14 cellular contexts compared by ENCODE assay signal in genomic region chr5:120684749-120685415, GRCh38.
DNase-seq lines count a peak whose midpoint lies in the region; ATAC-seq and TF ChIP-seq lines count a peak whose summit lies in the region.
"Had no signal": no experiment of that assay in that cellular context is flagged by ENCODE, and none has a peak within 500 bp of the region (broad histone marks: within the 10 kb centered on the region; RNA-seq: fewer than 3 reads in every experiment).

No MANE protein-coding gene starts in this region.

- no peak overlapping the region for H3K27ac Mint-ChIP-seq in chondrocyte (ENCODE audit: unreplicated experiment)
- H3K27ac Mint-ChIP-seq in stimulated activated memory B cell treated with anti-CD40 and anti-IgM and Interleukin-4, amounts not matched to agents 10 μg/mL and 1 μg/mL and 100 μg/mL, for 72 hours: no peak overlapping the region

- H3K27ac ChIP-seq in cardiac muscle cell (no peak overlapping the region), right cardiac atrium (ENCODE audit: low read length) (no peak overlapping the region)
- H3K27ac ChIP-seq: C4-2B, epithelial cell of prostate, tibial nerve had no signal

- H3K4me3 Mint-ChIP-seq in chondrocyte (ENCODE audit: unreplicated experiment): no peak overlapping the region
- H3K4me3 Mint-ChIP-seq in stimulated activated memory B cell treated with anti-CD40 and anti-IgM and Interleukin-4, amounts not matched to agents 10 μg/mL and 1 μg/mL and 100 μg/mL, for 72 hours: no peak overlapping the region

- TF ChIP-seq CTCF in cardiac muscle cell (IDR thresholded peaks at IDR 0.05; ENCODE audit: low read depth, low read length) (peak; percentile 10), chondrocyte (IDR thresholded peaks at IDR 0.05) (peak; percentile 50)

- H3K36me3 Mint-ChIP-seq in chondrocyte (ENCODE audit: low read depth): peaks cover 2% of the 10 kb centered on the region
- H3K36me3 Mint-ChIP-seq in stimulated activated memory B cell treated with anti-CD40 and anti-IgM and Interleukin-4, amounts not matched to agents 10 μg/mL and 1 μg/mL and 100 μg/mL, for 72 hours: no peaks in the 10 kb centered on the region

- no peaks in the 10 kb centered on the region for H3K4me1 ChIP-seq in cardiac muscle cell (ENCODE audit: low read depth)
- H3K4me1 ChIP-seq in right cardiac atrium (ENCODE audit: control insufficient read depth, insufficient read depth, low read length): no peaks in the 10 kb centered on the region
- H3K4me1 ChIP-seq: tibial nerve had no signal

- peaks cover 3% of the 10 kb centered on the region for H3K9me3 Mint-ChIP-seq in chondrocyte (ENCODE audit: low read depth)
- H3K9me3 Mint-ChIP-seq in stimulated activated memory B cell treated with anti-CD40 and anti-IgM and Interleukin-4, amounts not matched to agents 10 μg/mL and 1 μg/mL and 100 μg/mL, for 72 hours: peaks cover 2% of the 10 kb centered on the region

- ATAC-seq in right cardiac atrium (no peak), GM21825 (IDR thresholded peaks at IDR 0.05; ENCODE audit: unreplicated experiment) (no peak), HG03039 (IDR thresholded peaks at IDR 0.05; ENCODE audit: unreplicated experiment) (no peak)
- peak; percentile 43 for ATAC-seq in stimulated activated memory B cell treated with anti-CD40 and anti-IgM and Interleukin-4, amounts not matched to agents 10 μg/mL and 1 μg/mL and 100 μg/mL, for 72 hours

- H3K4me3 ChIP-seq in cardiac muscle cell (no peak overlapping the region), right cardiac atrium (ENCODE audit: low read length) (no peak overlapping the region)
- H3K4me3 ChIP-seq: tibial nerve had no signal

- H3K27me3 ChIP-seq in cardiac muscle cell (no peaks in the 10 kb centered on the region), right cardiac atrium (ENCODE audit: control insufficient read depth, insufficient read depth) (no peaks in the 10 kb centered on the region)
- H3K27me3 ChIP-seq: tibial nerve had no signal

- WGBS in right cardiac atrium: 61% methylated on average over 2 of the region's 2 CpGs

- H3K9me3 ChIP-seq in cardiac muscle cell (ENCODE audit: low read depth): no peaks in the 10 kb centered on the region
- no peaks in the 10 kb centered on the region for H3K9me3 ChIP-seq in right cardiac atrium (ENCODE audit: control insufficient read depth, low read length)
- H3K9me3 ChIP-seq: tibial nerve had no signal

- DNase-seq in cardiac muscle cell (ENCODE audit: low read depth in 1 of 2, low spot score in 1 of 2): peak; percentile 6 to 8
- no peak for DNase-seq in right cardiac atrium
- DNase-seq in LHCN-M2 (ENCODE audit: low read depth): peak; percentile 28
- no peak for DNase-seq in chondrocyte (ENCODE audit: low spot score)
- DNase-seq in activated CD4-positive, alpha-beta T cell treated with anti-CD3 and anti-CD28 coated beads, Interleukin-2, amount 50 U/mL, for 1 hour: no peak
- DNase-seq: activated effector memory CD4-positive, alpha-beta T cell treated with anti-CD3 and anti-CD28 coated beads, Interleukin-2, amount 50 U/mL, for 16 hours; NCI-H2081 treated with DMSO at 0.1 percent for 48 hours; T-helper 1 cell had no signal

- peaks cover 34% of the 10 kb centered on the region for H3K4me1 Mint-ChIP-seq in chondrocyte (ENCODE audit: low read depth)
- no peaks in the 10 kb centered on the region for H3K4me1 Mint-ChIP-seq in stimulated activated memory B cell treated with anti-CD40 and anti-IgM and Interleukin-4, amounts not matched to agents 10 μg/mL and 1 μg/mL and 100 μg/mL, for 72 hours

- no peaks in the 10 kb centered on the region for H3K36me3 ChIP-seq in cardiac muscle cell
- H3K36me3 ChIP-seq: tibial nerve had no signal

- intact Hi-C loops in right cardiac atrium (cut with DNase I): no loop called here

- no peaks in the 10 kb centered on the region for H3K27me3 Mint-ChIP-seq in chondrocyte (ENCODE audit: low read depth)
- H3K27me3 Mint-ChIP-seq in stimulated activated memory B cell treated with anti-CD40 and anti-IgM and Interleukin-4, amounts not matched to agents 10 μg/mL and 1 μg/mL and 100 μg/mL, for 72 hours: no peaks in the 10 kb centered on the region

Comparison
In these comparisons a context has a peak if more than half of its experiments do, and no peak if none do; other contexts are left out.
1. DNase-seq: peak in cardiac muscle cell (2 of 2) and LHCN-M2 (single experiment); none in right cardiac atrium (0 of 3), chondrocyte (single experiment) and activated CD4-positive, alpha-beta T cell treated with anti-CD3 and anti-CD28 coated beads, Interleukin-2, amount 50 U/mL, for 1 hour (single experiment).